Comparison of ENCODE assay signal across 8 cellular contexts in genomic region chr17:42388381-42389134, GRCh38. TPM values are rescaled to one million over a fixed set of nuclear protein-coding genes. Genes with fewer than 3 reads are reported as not detected.
A peak's percentile ranks its signal among the peaks of the same experiment; 100 is the strongest.
DNase-seq lines count a peak whose midpoint lies in the region; ATAC-seq, FAIRE-seq and TF ChIP-seq lines count a peak whose summit lies in the region.

STAT3 (minus strand) TSS chr17:42388442; CDS start chr17:42348516, 39,926 bp downstream.

- peak; percentile 100 for DNase-seq in COLO829 (ENCODE audit: low spot score)
- peak; percentile 100 for DNase-seq in HTR-8/SVneo (ENCODE audit: insufficient read length, low spot score)
- peak; percentile 99 for DNase-seq in NOMO-1 treated with dmso at 0.1 percent for 144 hours (lab: John Stamatoyannopoulos, UW; ENCODE audit: unreplicated experiment)
- DNase-seq in activated CD8-positive, alpha-beta memory T cell treated with anti-CD3 and anti-CD28 coated beads, Interleukin-2, amount 10 ng/mL, durations not matched to agents 7 days and 5 days: peak; percentile 100
- DNase-seq in H1 (ENCODE audit: low read depth in 1 of 2, low spot score in 2 of 2): peak; percentile 100
- peak; percentile 100 for DNase-seq in memory B cell (ENCODE audit: low spot score in 2 of 2)
- peak; percentile 99 for DNase-seq in stimulated activated CD8-positive, alpha-beta memory T cell treated with anti-CD3 and anti-CD28 coated beads, Interleukin-12 subunit alpha, Interleukin-12 subunit beta, amount 100 ng/mL, for 24 hours (ENCODE audit: extremely low read depth)

- H2BK12ac ChIP-seq in H1 (ENCODE audit: low read depth, low read length): peak within 1 kb of the TSS; percentile 92

- H3K14ac ChIP-seq in H1 (ENCODE audit: insufficient read length): no peak within 1 kb of the TSS

- H4K5ac ChIP-seq in H1 (ENCODE audit: insufficient read length, low read depth, low read length): peak within 1 kb of the TSS; percentile 83

- no peak within 1 kb of the TSS for H2BK120ac ChIP-seq in H1 (replicated peaks; ENCODE audit: low read depth, low read length)

- FAIRE-seq in HTR-8/SVneo (lab: Jason Lieb, UNC) (peak; percentile 96), H1 (lab: Jason Lieb, UNC) (peak; percentile 71)

- peak within 1 kb of the TSS; percentile 84 for H4K91ac ChIP-seq in H1 (replicated peaks; ENCODE audit: insufficient read length, low read length)

- H3K9me3 ChIP-seq in H1 (ENCODE audit: insufficient read depth in 2 of 2, low read depth in 1 of 2, low read length in 1 of 2): no peaks in the 10 kb centered on the region

- no peak for TF ChIP-seq CTCF in H1 (IDR thresholded peaks at IDR 0.05; ENCODE audit: control extremely low read depth in 1 of 3, insufficient read depth in 1 of 3, low read depth in 1 of 3, low read length in 3 of 3)

- peaks cover 8% of the 10 kb centered on the region for H3K23me2 ChIP-seq in H1 (ENCODE audit: low read depth, low read length)

- ATAC-seq in GM21367 (IDR thresholded peaks at IDR 0.05; ENCODE audit: unreplicated experiment): peak; percentile 80
- peak; percentile 91 for ATAC-seq in activated CD8-positive, alpha-beta memory T cell treated with anti-CD3 and anti-CD28 coated beads, Interleukin-2, amount 10 ng/mL, durations not matched to agents 7 days and 5 days
- peak; percentile 81 for ATAC-seq in memory B cell (ENCODE audit: low read depth)

- peak; percentile 96 to 100 for TF ChIP-seq EP300 in H1 (IDR thresholded peaks at IDR 0.05; ENCODE audit: borderline replicate concordance in 1 of 2, low read depth in 2 of 2, low read length in 2 of 2)

- peak within 1 kb of the TSS; percentile 98 for H3K4me3 Mint-ChIP-seq in activated CD8-positive, alpha-beta memory T cell treated with anti-CD3 and anti-CD28 coated beads, Interleukin-2, amount 10 ng/mL, durations not matched to agents 7 days and 5 days
- peak within 1 kb of the TSS; percentile 91 for H3K4me3 Mint-ChIP-seq in memory B cell

- H3K4me1 Mint-ChIP-seq in activated CD8-positive, alpha-beta memory T cell treated with anti-CD3 and anti-CD28 coated beads, Interleukin-2, amount 10 ng/mL, durations not matched to agents 7 days and 5 days: peaks cover 54% of the 10 kb centered on the region
- peaks cover 31% of the 10 kb centered on the region for H3K4me1 Mint-ChIP-seq in memory B cell

- peak within 1 kb of the TSS; percentile 67 for H2AFZ ChIP-seq in H1 (ENCODE audit: low read length)

- TF ChIP-seq POLR2A in H1 (IDR thresholded peaks at IDR 0.05; ENCODE audit: control extremely low read depth in 1 of 2, low read depth in 2 of 2, low read length in 2 of 2): peak; percentile 13 to 72

- peak within 1 kb of the TSS; percentile 77 to 83 (median 80) for H3K9ac ChIP-seq in H1 (replicated peaks in 1 of 4; ENCODE audit: extremely low read depth in 1 of 4, low read depth in 3 of 4, low read length in 3 of 4)

- H2BK15ac ChIP-seq in H1 (ENCODE audit: low read length): no peak within 1 kb of the TSS; the same call in 1 of the 2 replicates

- TF ChIP-seq RAD21 in H1 (IDR thresholded peaks at IDR 0.05 in 1 of 2, conservative IDR thresholded peaks at IDR 0.05 in 1 of 2; ENCODE audit: low read depth in 2 of 2, low read length in 2 of 2): peak in 1 of 2 experiments; percentile 29; a peak in 3 of 4 replicates

- no peaks in the 10 kb centered on the region for H3K27me3 ChIP-seq in H1 (replicated peaks in 1 of 4; ENCODE audit: control insufficient read depth in 3 of 4, extremely low read depth in 1 of 4, insufficient read depth in 3 of 4, low read length in 3 of 4)

- peak within 1 kb of the TSS; percentile 73 for H3K18ac ChIP-seq in H1 (ENCODE audit: extremely low read depth, low read length)

- 3% methylated on average over 34 of the region's 44 CpGs; no CpG with 5 or more reads in 1 of the 2 experiments for WGBS in H1 (ENCODE audit: extremely low coverage in 1 of 2, insufficient coverage in 1 of 2, insufficient read length in 1 of 2, insufficient replicate concordance in 2 of 2, low coverage in 1 of 2, low lambda C conversion rate in 2 of 2, missing lambda C conversion rate in 1 of 2), 2 experiments

- no peak within 1 kb of the TSS for H3K23ac ChIP-seq in H1 (ENCODE audit: insufficient read length)

- H3K27me3 Mint-ChIP-seq in activated CD8-positive, alpha-beta memory T cell treated with anti-CD3 and anti-CD28 coated beads, Interleukin-2, amount 10 ng/mL, durations not matched to agents 7 days and 5 days: no peaks in the 10 kb centered on the region
- no peaks in the 10 kb centered on the region for H3K27me3 Mint-ChIP-seq in memory B cell

- peak within 1 kb of the TSS; percentile 74 to 85 for H3K4me2 ChIP-seq in H1 (ENCODE audit: insufficient read depth in 1 of 2, low read depth in 2 of 2, low read length in 2 of 2)

- H3K27ac Mint-ChIP-seq in activated CD8-positive, alpha-beta memory T cell treated with anti-CD3 and anti-CD28 coated beads, Interleukin-2, amount 10 ng/mL, durations not matched to agents 7 days and 5 days: peak within 1 kb of the TSS; percentile 99
- H3K27ac Mint-ChIP-seq in memory B cell: peak within 1 kb of the TSS; percentile 100

- POLR2A ChIA-PET in H1 (lab: Charles Lee; ENCODE audit: partially characterized antibody): interaction anchor here (0.7 to 2.9 kb wide), 14 partner anchors 10 to 371 kb away, joined by 3 to 33 read pairs (median 4); partner anchors contain the start of genes CAVIN1, COASY and DNAJC7

- CTCF ChIA-PET in activated CD8-positive, alpha-beta memory T cell treated with anti-CD3 and anti-CD28 coated beads, Interleukin-2, amount 10 ng/mL, durations not matched to agents 7 days and 5 days (lab: Charles Lee): interaction anchor here (0.9 to 30.0 kb wide), 17 partner anchors 8 to 269 kb away, joined by 3 to 967 read pairs (median 4); partner anchors contain the start of gene STAT5A
- CTCF ChIA-PET in H1 (lab: Charles Lee; ENCODE audit: partially characterized antibody): interaction anchor here (0.8 to 3.1 kb wide), 10 partner anchors 9 to 139 kb away, joined by 3 to 18 read pairs (median 4); no protein-coding TSS in a partner anchor

- H2AK5ac ChIP-seq in H1 (ENCODE audit: low read depth, low read length): 0 out of 2 replicates have a peak within 1 kb of the TSS, but pooled peaks have one; percentile 76

- H3K27ac ChIP-seq in H1 (ENCODE audit: low read depth, low read length): peak within 1 kb of the TSS; percentile 71; the same call in 1 of the 2 replicates

- H3K4ac ChIP-seq in H1 (replicated peaks; ENCODE audit: insufficient read length, low read depth, low read length): peak within 1 kb of the TSS; percentile 70

- H3K4me3 ChIP-seq in H1 (ENCODE audit: extremely low read depth in 1 of 4, insufficient read depth in 2 of 4, low read depth in 3 of 4, low read length in 4 of 4): peak within 1 kb of the TSS; percentile 79 to 91 (median 82)

- H3K36me3 Mint-ChIP-seq in activated CD8-positive, alpha-beta memory T cell treated with anti-CD3 and anti-CD28 coated beads, Interleukin-2, amount 10 ng/mL, durations not matched to agents 7 days and 5 days: peaks cover 17% of the 10 kb centered on the region
- H3K36me3 Mint-ChIP-seq in memory B cell: no peaks in the 10 kb centered on the region

- H4K20me1 ChIP-seq in H1 (replicated peaks in 1 of 2; ENCODE audit: control insufficient read depth in 1 of 2, insufficient read depth in 2 of 2, low read length in 2 of 2): peaks cover 2 to 9% of the 10 kb centered on the region in 2 experiments

- peak within 1 kb of the TSS; percentile 64 for H3K56ac ChIP-seq in H1 (replicated peaks; ENCODE audit: insufficient read length, low read depth, low read length)

- peak within 1 kb of the TSS; percentile 85 for H4K8ac ChIP-seq in H1 (ENCODE audit: extremely low read depth, insufficient read depth, low read length)

- H3K79me2 ChIP-seq in H1 (ENCODE audit: control insufficient read depth in 1 of 2, insufficient read depth in 2 of 2, low read length in 2 of 2): peaks cover 23 to 38% of the 10 kb centered on the region in 2 experiments

- no peaks in the 10 kb centered on the region for H3K9me3 Mint-ChIP-seq in activated CD8-positive, alpha-beta memory T cell treated with anti-CD3 and anti-CD28 coated beads, Interleukin-2, amount 10 ng/mL, durations not matched to agents 7 days and 5 days (ENCODE audit: low read depth)
- no peaks in the 10 kb centered on the region for H3K9me3 Mint-ChIP-seq in memory B cell

- peaks cover 3 to 14% (median 6%) of the 10 kb centered on the region in 4 experiments for H3K4me1 ChIP-seq in H1 (replicated peaks in 1 of 4; ENCODE audit: control insufficient read depth in 3 of 4, insufficient read depth in 4 of 4, low read length in 3 of 4)

- 0 out of 2 replicates have a peak, but pooled peaks cover 3% of the 10 kb centered on the region for H3K79me1 ChIP-seq in H1 (ENCODE audit: low read depth, low read length)

- peak within 1 kb of the TSS; percentile 13; the same call in 1 of the 2 replicates for H2BK20ac ChIP-seq in H1 (ENCODE audit: low read length)

- H3K36me3 ChIP-seq in H1 (ENCODE audit: control insufficient read depth in 2 of 4, insufficient read depth in 4 of 4, low read length in 3 of 4): no peaks in the 10 kb centered on the region

- H2BK5ac ChIP-seq in H1 (ENCODE audit: low read depth, low read length): peak within 1 kb of the TSS; percentile 81

TF ChIP-seq in H1, 55 proteins besides CTCF, POLR2A, EP300 and RAD21 (continues in another document):
- TF ChIP-seq NRF1 (IDR thresholded peaks at IDR 0.05; ENCODE audit: low read depth, low read length) (no peak; the same call in 1 of the 2 replicates), NANOG (IDR thresholded peaks at IDR 0.05; ENCODE audit: insufficient read depth, low read depth, low read length, poor library complexity, severe bottlenecking) (peak; percentile 68), MAFK (IDR thresholded peaks at IDR 0.05; ENCODE audit: low read depth, low read length) (no peak), SAP30 (IDR thresholded peaks at IDR 0.05; ENCODE audit: insufficient read depth, insufficient replicate concordance, low read length) (peak; percentile 51), ATF3 (IDR thresholded peaks at IDR 0.05; ENCODE audit: insufficient read depth, low read depth, low read length) (no peak), ASH2L (IDR thresholded peaks at IDR 0.05; ENCODE audit: low read length) (peak; percentile 85)

RNA-seq across cellular contexts. Expression of gene STAT3, which starts in this region (rescaled TPM):
- total RNA-seq in activated CD8-positive, alpha-beta memory T cell treated with anti-CD3 and anti-CD28 coated beads, Interleukin-2, amount 10 ng/mL, durations not matched to agents 7 days and 5 days: 10 to 100 TPM; 90.5 to 97.6 TPM
- 94.1 and 94.3 TPM in 2 replicates for total RNA-seq in H1 (2021; fragmentation: NEBNext Ultra II Directional; extraction: Animal tissue kit (Norgen Biotek cat#: 25700))
- 38.4 and 41.2 TPM in 2 replicates for polyA plus RNA-seq in H1 (2011; rRNA removed)
- 48.0 TPM for polyA plus RNA-seq in H1 (2011; cell fraction: cytosol; rRNA removed)
- 73.3 TPM for polyA plus RNA-seq in H1 (2011; cell fraction: nucleus; rRNA removed)
- 62.3 to 80.8 TPM (median 72.6 TPM) in 4 replicates for polyA plus RNA-seq in H1 (2012, experiment 1 of 2)
- 32.2 TPM for polyA plus RNA-seq in H1 (2012, experiment 2 of 2)
- 41.7 TPM for polyA plus RNA-seq in H1 (2013, experiment 1 of 2)
- 37.9 TPM for polyA plus RNA-seq in H1 (2013, experiment 2 of 2)
- polyA minus RNA-seq in H1 (2011; rRNA and poly(A)+ RNA removed): 86.0 and 92.4 TPM in 2 replicates
- 59.6 TPM for polyA minus RNA-seq in H1 (2011; cell fraction: cytosol; rRNA and poly(A)+ RNA removed)
- polyA minus RNA-seq in H1 (2011; cell fraction: nucleus; rRNA and poly(A)+ RNA removed): 60.0 TPM

Comparison
In these comparisons a context has a peak if more than half of its experiments do, and no peak if none do; other contexts are left out.
1. Peak in every context shown above with its lines: DNase-seq, ATAC-seq, H3K4me3 ChIP-seq and H3K27ac ChIP-seq.